1 cellular context compared by ENCODE assay signal in the genomic region with DNA sequence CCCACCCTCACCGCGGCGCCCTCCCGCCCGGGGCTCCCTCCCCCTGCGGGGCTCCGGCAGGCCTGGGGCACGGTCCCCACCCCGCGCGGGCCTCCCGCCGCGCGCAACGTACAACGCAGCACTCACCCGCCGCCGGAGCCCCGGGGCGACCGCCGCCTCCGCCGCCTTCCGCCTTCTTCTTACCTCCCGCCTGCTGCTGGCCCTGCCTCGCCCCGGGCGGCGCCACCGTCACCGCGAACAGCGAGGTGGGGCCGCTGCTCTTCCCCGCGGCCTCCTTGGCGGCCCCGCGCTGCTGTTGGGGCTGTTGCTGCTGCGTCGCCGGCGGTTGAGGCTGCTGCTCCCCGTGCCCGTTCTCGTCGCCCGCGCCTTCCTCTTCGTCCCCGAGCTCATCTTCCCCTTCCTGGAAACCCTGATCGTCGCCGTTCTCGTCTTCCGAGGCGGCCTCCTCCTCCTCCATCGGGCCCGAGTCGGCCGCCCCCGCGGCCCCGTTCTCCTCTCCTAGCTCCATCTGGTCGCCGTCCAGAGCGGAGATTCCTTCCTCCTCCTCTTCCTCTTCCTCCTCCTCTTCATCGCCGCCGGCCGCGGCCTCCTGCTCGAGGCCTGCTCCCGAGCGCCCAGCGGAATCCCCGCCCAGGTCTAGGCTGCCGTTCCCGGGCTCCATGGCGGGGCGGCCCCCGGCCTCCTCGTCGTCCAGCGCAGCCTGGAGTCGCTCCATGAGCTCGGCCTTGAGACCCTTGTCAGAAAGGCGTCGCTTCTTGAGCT.
TF ChIP-seq lines count a peak whose summit lies in the region.

No MANE protein-coding gene starts in this region.

TF ChIP-seq in endothelial cell of umbilical vein, 7 proteins besides CTCF, POLR2A, EP300 and RAD21 (continued from another document):
- TF ChIP-seq JUN (IDR thresholded peaks at IDR 0.05; ENCODE audit: borderline replicate concordance, insufficient read depth, insufficient read length, low read depth) (no peak), FOS (IDR thresholded peaks at IDR 0.05; ENCODE audit: borderline replicate concordance, insufficient read depth, low read length) (no peak), MYC (IDR thresholded peaks at IDR 0.05; ENCODE audit: low read depth, low read length) (no peak), POLR2AphosphoS5 (IDR thresholded peaks at IDR 0.05; ENCODE audit: insufficient read depth, low read depth, low read length) (no peak)
